8 cellular contexts compared by ENCODE assay signal in genomic region chr10:74871595-74872382, GRCh38. TPM values are rescaled to one million over a fixed set of nuclear protein-coding genes. Genes with fewer than 3 reads are reported as not detected.
A peak's percentile ranks its signal among the peaks of the same experiment; 100 is the strongest.
DNase-seq lines count a peak whose midpoint lies in the region; ATAC-seq, FAIRE-seq and TF ChIP-seq lines count a peak whose summit lies in the region.

No MANE protein-coding gene starts in this region.

- H4K12ac ChIP-seq in trophoblast cell (ENCODE audit: low read depth, low read length) = no peak overlapping the region

- H3K9me3 ChIP-seq in GM12878 (replicated peaks; ENCODE audit: control insufficient read depth, insufficient read depth, low read length) (no peaks in the 10 kb centered on the region), trophoblast cell (ENCODE audit: insufficient read depth, low read depth, low read length) (no peaks in the 10 kb centered on the region)

- H3K4me1 ChIP-seq in GM12878 (ENCODE audit: control insufficient read depth, insufficient read depth, low read length) = peaks cover 32% of the 10 kb centered on the region
- no peaks in the 10 kb centered on the region for H3K4me1 ChIP-seq in trophoblast cell (ENCODE audit: control insufficient read depth in 1 of 2, insufficient read depth in 2 of 2, low read length in 2 of 2)

- ATAC-seq in GM19351 (IDR thresholded peaks at IDR 0.05; ENCODE audit: unreplicated experiment) (peak; percentile 97), HG03135 (IDR thresholded peaks at IDR 0.05; ENCODE audit: unreplicated experiment) (peak; percentile 87), GM12878 (peak; percentile 96)

- H3K18ac ChIP-seq in trophoblast cell (ENCODE audit: low read length) = no peak overlapping the region

- no peaks in the 10 kb centered on the region for H3K36me3 Mint-ChIP-seq in chondrocyte (ENCODE audit: low read depth)

- no peaks in the 10 kb centered on the region for H3K27me3 Mint-ChIP-seq in chondrocyte (ENCODE audit: low read depth)

- H2AK5ac ChIP-seq in trophoblast cell (ENCODE audit: low read length) = no peak overlapping the region

- CTCF ChIA-PET in GM12878 (lab: Yijun Ruan, JAX) = interaction anchor here (0.7 to 1.8 kb wide), 6 partner anchors 12 to 229 kb away, joined by 3 to 10 read pairs (median 4); no protein-coding TSS in a partner anchor

- H3K79me2 ChIP-seq in GM12878 (ENCODE audit: control insufficient read depth, insufficient read depth, low read length) (peaks cover 39% of the 10 kb centered on the region), trophoblast cell (ENCODE audit: control insufficient read depth, insufficient read depth, low read length, poor library complexity) (no peaks in the 10 kb centered on the region)

- no peak overlapping the region for H4K8ac ChIP-seq in trophoblast cell (ENCODE audit: low read depth, low read length)

- H4K91ac ChIP-seq in trophoblast cell (ENCODE audit: low read depth, low read length) = no peak overlapping the region

- no peak overlapping the region for H2BK12ac ChIP-seq in trophoblast cell (ENCODE audit: low read length)

- H3K4ac ChIP-seq in trophoblast cell (ENCODE audit: low read depth, low read length) = no peak overlapping the region

- peak overlapping the region; percentile 61 for H3K27ac ChIP-seq in GM12878 (ENCODE audit: control insufficient read depth, insufficient read depth)
- H3K27ac ChIP-seq in trophoblast cell (ENCODE audit: low read depth, low read length) = no peak overlapping the region

- BruUV-seq in GM12878 (replicated peaks; lab: Mats Ljungman, UMichigan) = no TSS peak

- no peak overlapping the region for H2BK120ac ChIP-seq in trophoblast cell (ENCODE audit: insufficient read depth, low read length, poor library complexity)

- TF ChIP-seq EP300 in GM12878 (IDR thresholded peaks at IDR 0.05; ENCODE audit: borderline replicate concordance in 1 of 2, control insufficient read depth in 1 of 2, low read depth in 2 of 2, low read length in 2 of 2) = peak in 1 of 2 experiments; percentile 56; a peak in 1 of 4 replicates

- POLR2A ChIA-PET in GM12878 (lab: Charles Lee) = interaction anchor here (0.6 to 2.5 kb wide), 9 partner anchors 17 to 312 kb away, joined by 3 to 11 read pairs (median 3); no protein-coding TSS in a partner anchor

- intact Hi-C loops in GM12878 (cut with micrococcal nuclease; ENCODE audit: unreplicated experiment) = no loop called here

- TF ChIP-seq RAD21 in GM12878 (IDR thresholded peaks at IDR 0.05; ENCODE audit: insufficient read depth, low read depth, low read length) = no peak; the same call in 1 of the 2 replicates

- H3K4me2 ChIP-seq in GM12878 (ENCODE audit: control insufficient read depth, insufficient read depth) (peak overlapping the region; percentile 90), trophoblast cell (ENCODE audit: low read length) (no peak overlapping the region)

- no peaks in the 10 kb centered on the region for H4K20me1 ChIP-seq in GM12878 (ENCODE audit: control insufficient read depth, insufficient read depth)

- TF ChIP-seq CTCF in GM12878 (IDR thresholded peaks at IDR 0.05 in 2 of 3, conservative IDR thresholded peaks at IDR 0.05 in 1 of 3; ENCODE audit: control insufficient read depth in 2 of 3, extremely low read depth in 1 of 3, insufficient read depth in 1 of 3, low read depth in 3 of 3, low read length in 3 of 3) (no peak), chondrocyte (IDR thresholded peaks at IDR 0.05) (no peak)

- no peak overlapping the region for H3K4me3 Mint-ChIP-seq in chondrocyte (ENCODE audit: unreplicated experiment)

- no peak overlapping the region for H2BK5ac ChIP-seq in trophoblast cell (ENCODE audit: low read depth, low read length, poor library complexity)

- H2AFZ ChIP-seq in GM12878 (ENCODE audit: control insufficient read depth, low read depth, low read length) (peak overlapping the region; percentile 13), trophoblast cell (ENCODE audit: insufficient read depth, low read length, poor library complexity) (no peak overlapping the region)

- peaks cover 13% of the 10 kb centered on the region for H3K4me1 Mint-ChIP-seq in chondrocyte (ENCODE audit: low read depth)

- no peaks in the 10 kb centered on the region for H3K36me3 ChIP-seq in GM12878 (ENCODE audit: control insufficient read depth in 2 of 2, insufficient read depth in 2 of 2, low read length in 1 of 2)
- H3K36me3 ChIP-seq in trophoblast cell (ENCODE audit: control insufficient read depth in 1 of 2, insufficient read depth in 2 of 2, low read length in 2 of 2) = no peaks in the 10 kb centered on the region

- FAIRE-seq in GM12878 (lab: Jason Lieb, UNC) = peak; percentile 76

- H3K14ac ChIP-seq in trophoblast cell (ENCODE audit: low read length) = no peak overlapping the region

- no peak for TF ChIP-seq POLR2A in GM12878 (IDR thresholded peaks at IDR 0.05; ENCODE audit: low read depth, low read length)
- TF ChIP-seq POLR2A in erythroblast (IDR thresholded peaks at IDR 0.05; ENCODE audit: low read length) = no peak

- RAD21 ChIA-PET in GM12878 (lab: Charles Lee; ENCODE audit: unreplicated experiment) = interaction anchor here (0.6 to 2.0 kb wide), 15 partner anchors 10 to 512 kb away, joined by 3 to 11 read pairs (median 3); no protein-coding TSS in a partner anchor

- SMC1A ChIA-PET in GM12878 (lab: Charles Lee; ENCODE audit: uncharacterized antibody, unreplicated experiment) = interaction anchor here (0.6 to 12.8 kb wide), 21 partner anchors 9 to 452 kb away, joined by 3 to 175 read pairs (median 4); partner anchors contain the start of gene KAT6B

- peak; percentile 10 for DNase-seq in Caki2 (ENCODE audit: low read depth)
- peak; percentile 72 for DNase-seq in GM12878 (ENCODE audit: low read depth, low spot score)
- DNase-seq in trophoblast cell = no peak
- no peak for DNase-seq in erythroblast (lab: John Stamatoyannopoulos, UW)
- no peak for DNase-seq in chondrocyte (ENCODE audit: low spot score)
- DNase-seq in DMS53 treated with DMSO at 0.1 percent for 48 hours (lab: John Stamatoyannopoulos, UW; ENCODE audit: unreplicated experiment) = no peak

- no peak overlapping the region for H3K23ac ChIP-seq in trophoblast cell (ENCODE audit: low read length)

- no peak overlapping the region for H3K27ac Mint-ChIP-seq in chondrocyte (ENCODE audit: unreplicated experiment)

- no peaks in the 10 kb centered on the region for H3K9me3 Mint-ChIP-seq in chondrocyte (ENCODE audit: low read depth)

- WGBS in GM12878 (ENCODE audit: insufficient coverage, insufficient replicate concordance, low lambda C conversion rate, missing lambda C conversion rate) = 55% methylated on average over 5 of the region's 5 CpGs
- no CpG with 5 or more reads among the region's 5 CpGs for WGBS in trophoblast cell (ENCODE audit: extremely low coverage, insufficient coverage, insufficient read length)

- H3K4me3 ChIP-seq in GM12878 (peak overlapping the region; percentile 37; the same call in 1 of the 2 replicates), trophoblast cell (ENCODE audit: low read depth, low read length) (no peak overlapping the region)

- H3K79me1 ChIP-seq in trophoblast cell (ENCODE audit: low read length) = no peaks in the 10 kb centered on the region

- H3K9ac ChIP-seq in GM12878 (ENCODE audit: control insufficient read depth, insufficient read depth, low read length) = peak overlapping the region; percentile 15
- H3K9ac ChIP-seq in trophoblast cell (ENCODE audit: low read length) = no peak overlapping the region

- H3K27me3 ChIP-seq in GM12878 (replicated peaks in 1 of 2; ENCODE audit: control insufficient read depth in 2 of 2, insufficient read depth in 2 of 2, low read length in 1 of 2) = no peaks in the 10 kb centered on the region
- H3K27me3 ChIP-seq in trophoblast cell (ENCODE audit: insufficient read depth, low read length) = no peaks in the 10 kb centered on the region

- in situ Hi-C loops in Caki2 (cut with HindIII; ENCODE audit: low pct_unique_long_range_greater_than_20kb, low sequenced_read_pairs) = no loop called here
- in situ Hi-C loops in GM12878 (cut with MboI) = no loop called here

TF ChIP-seq in GM12878, 131 proteins besides CTCF, POLR2A, EP300 and RAD21 (continues in another document):
- TF ChIP-seq MXI1 (IDR thresholded peaks at IDR 0.05; ENCODE audit: low read depth, low read length) (peak; percentile 46; the same call in 1 of the 2 replicates), IKZF1 (conservative IDR thresholded peaks at IDR 0.05) (peak; percentile 55; the same call in 1 of the 2 replicates), MTA2 (IDR thresholded peaks at IDR 0.05; ENCODE audit: low read depth) (peak; percentile 51; the same call in 1 of the 2 replicates), CREM (IDR thresholded peaks at IDR 0.05; ENCODE audit: low read depth) (0 out of 2 replicates have a peak, but pooled peaks have one; percentile 39), ZNF24 (IDR thresholded peaks at IDR 0.05) (no peak)

RNA-seq across cellular contexts. Expression of gene KAT6B, which starts 45.4 kb away (rescaled TPM):
- 7.9 and 19.0 TPM in 2 replicates for total RNA-seq in Caki2 (2014; rRNA removed; shearing (Covaris generic); ENCODE audit: low replicate concordance)
- 303 and 315 TPM in 2 replicates for total RNA-seq in GM12878 (2013; cell fraction: nucleolus; rRNA removed)
- total RNA-seq in GM12878 (2014; rRNA removed) (16.5 and 18.3 TPM in 2 replicates), GM12878 (2014; rRNA removed; fragmentation: Illumina TruSeq; extraction: Trizol) (16.7 and 17.5 TPM in 2 replicates), GM12878 (2021) (22.6 and 24.8 TPM in 2 replicates), chondrocyte (17.8 to 23.1 TPM (median 20.8 TPM) in 3 replicates)
- 8.5 TPM for polyA plus RNA-seq in GM12878 (2011; ENCODE audit: low read depth)
- polyA plus RNA-seq in GM12878 (2011; rRNA removed) (6.7 and 7.6 TPM in 2 replicates), GM12878 (2014; fragmentation: Illumina TruSeq; extraction: Trizol) (17.6 and 19.1 TPM in 2 replicates), GM12878 (2014; fragmentation: Nextera tagmentation; extraction: Ambion mirVana) (1 to 10 TPM; 2.7 to 5.3 TPM), GM12878 (2014; rRNA removed) (8.1 and 9.7 TPM in 2 replicates), GM12878 (2016; fragmentation: Nextera tagmentation; extraction: Ambion mirVana) (10 to 100 TPM; 15.0 to 17.4 TPM)
- 5.8 and 9.8 TPM in 2 replicates for polyA plus RNA-seq in GM12878 (2011; cell fraction: cytosol; rRNA removed)
- polyA plus RNA-seq in GM12878 (2011; cell fraction: nucleus; rRNA removed) = 17.1 and 23.0 TPM in 2 replicates
- 10.5 and 12.2 TPM in 2 replicates for polyA plus RNA-seq in GM12878 (2012)
- 42.9 and 45.0 TPM in 2 replicates for polyA minus RNA-seq in GM12878 (2011; rRNA and poly(A)+ RNA removed)
- 7.9 and 9.0 TPM in 2 replicates for polyA minus RNA-seq in GM12878 (2011; cell fraction: cytosol; rRNA and poly(A)+ RNA removed)
- polyA minus RNA-seq in GM12878 (2011; cell fraction: nucleus; rRNA and poly(A)+ RNA removed) = 53.1 and 90.8 TPM in 2 replicates
- 5.8 and 6.2 TPM in 2 replicates for polyA plus RNA-seq in trophoblast cell (2013)

Comparison
In these comparisons a context has a peak if more than half of its experiments do, and no peak if none do; other contexts are left out.
1. DNase-seq: peak in Caki2 (single experiment) and GM12878 (single experiment); none in trophoblast cell (0 of 2), erythroblast (0 of 2), chondrocyte (single experiment) and DMS53 treated with DMSO at 0.1 percent for 48 hours (single experiment).
2. Peak in every context shown above with its lines, with median percentiles within 50 percentile points of each other: ATAC-seq.